Comparison of ENCODE assay signal across 9 cellular contexts in genomic region chr3:151226088-151226563, GRCh38. TPM values are rescaled to one million over a fixed set of nuclear protein-coding genes. Genes with fewer than 3 reads are reported as not detected.
DNase-seq lines count a peak whose midpoint lies in the region; ATAC-seq, FAIRE-seq and TF ChIP-seq lines count a peak whose summit lies in the region.
"Had no signal": no experiment of that assay in that cellular context is flagged by ENCODE, and none has a peak within 500 bp of the region (broad histone marks: within the 10 kb centered on the region; RNA-seq: fewer than 3 reads in every experiment).

No MANE protein-coding gene starts in this region.

- peak; percentile 40 for FAIRE-seq in bronchial epithelial cell (lab: Jason Lieb, UNC)
- FAIRE-seq: A204.1 had no signal

- no peaks in the 10 kb centered on the region for H3K27me3 ChIP-seq in bronchial epithelial cell (ENCODE audit: control insufficient read depth, insufficient read depth, low read length)

- no peaks in the 10 kb centered on the region for H3K36me3 ChIP-seq in bronchial epithelial cell (ENCODE audit: control insufficient read depth, insufficient read depth, low read length)

- TF ChIP-seq CTCF in bronchial epithelial cell (IDR thresholded peaks at IDR 0.05; ENCODE audit: insufficient read depth, low read length, severe bottlenecking): no peak

- H3K4me3 ChIP-seq in bronchial epithelial cell (ENCODE audit: low read depth, low read length): no peak overlapping the region

- DNase-seq in NCI-H2029 (lab: John Stamatoyannopoulos, UW): peak; percentile 21
- no peak for DNase-seq in NCI-H2029 treated with DMSO at 0.1 percent for 48 hours (lab: John Stamatoyannopoulos, UW)
- peak; percentile 70 for DNase-seq in NCI-H69 (lab: John Stamatoyannopoulos, UW)
- peak; percentile 97 for DNase-seq in bronchial epithelial cell (ENCODE audit: low read depth)
- DNase-seq in non-pigmented ciliary epithelial cell (ENCODE audit: low read depth): peak; percentile 79
- no peak for DNase-seq in OCI-M1 (lab: John Stamatoyannopoulos, UW)

- ATAC-seq in HG02870 (IDR thresholded peaks at IDR 0.05; ENCODE audit: unreplicated experiment): no peak
- ATAC-seq in GM18873 (IDR thresholded peaks at IDR 0.05; ENCODE audit: low FRiP score, unreplicated experiment): no peak

RNA-seq across cellular contexts. Expression of gene GPR171, which starts 23.1 kb away (rescaled TPM):
- total RNA-seq in bronchial epithelial cell: not detected in 2 replicates

RNA-seq across cellular contexts. Expression of gene P2RY14, which starts 52.2 kb away (rescaled TPM):
- under 0.01 TPM in 1 of 2 replicates, not detected in the other for total RNA-seq in bronchial epithelial cell

Comparison
In these comparisons a context has a peak if more than half of its experiments do, and no peak if none do; other contexts are left out.
1. DNase-seq: peak in NCI-H2029 (single experiment), NCI-H69 (single experiment), bronchial epithelial cell (single experiment) and non-pigmented ciliary epithelial cell (single experiment); none in NCI-H2029 treated with DMSO at 0.1 percent for 48 hours (single experiment) and OCI-M1 (single experiment).